Comparison of ENCODE assay signal across 15 cellular contexts in the genomic region with DNA sequence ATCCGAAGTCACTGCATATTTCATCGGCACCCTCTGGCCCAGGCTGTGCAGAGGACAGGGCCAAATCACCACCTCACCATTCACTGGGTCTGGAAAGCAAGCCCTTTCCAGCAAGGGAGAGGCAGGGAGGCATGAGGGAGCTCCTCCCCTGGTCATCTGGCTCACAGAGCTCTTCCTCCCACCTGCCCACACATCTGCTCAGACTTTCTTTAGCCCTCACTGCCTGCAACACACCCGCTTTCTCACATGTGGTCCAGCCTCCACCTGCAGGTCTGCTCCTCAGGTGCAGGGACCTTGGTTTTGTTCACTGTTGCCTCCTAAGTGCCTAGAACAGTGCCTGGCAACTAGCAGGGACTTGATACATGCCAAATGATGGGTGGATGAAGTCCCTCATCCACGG. TPM values are rescaled to one million over a fixed set of nuclear protein-coding genes. Genes with fewer than 3 reads are reported as not detected.
DNase-seq lines count a peak whose midpoint lies in the region; ATAC-seq and TF ChIP-seq lines count a peak whose summit lies in the region.
"Had no signal": no experiment of that assay in that cellular context is flagged by ENCODE, and none has a peak within 500 bp of the region (broad histone marks: within the 10 kb centered on the region; RNA-seq: fewer than 3 reads in every experiment).

No MANE protein-coding gene starts in this region.

- H3K27me3 Mint-ChIP-seq in activated CD8-positive, alpha-beta T cell treated with anti-CD3 and anti-CD28 coated beads, Interleukin-2, amount 10 ng/mL, durations not matched to agents 7 days and 5 days (ENCODE audit: low read depth): no peaks in the 10 kb centered on the region
- H3K27me3 Mint-ChIP-seq in activated CD8-positive, alpha-beta T cell treated with anti-CD3 and anti-CD28 coated beads for 36 hours: no peaks in the 10 kb centered on the region
- H3K27me3 Mint-ChIP-seq in central memory CD8-positive, alpha-beta T cell: no peaks in the 10 kb centered on the region

- H3K27ac ChIP-seq in trophoblast cell (ENCODE audit: low read depth, low read length) (no peak overlapping the region), lower lobe of right lung (no peak overlapping the region)
- H3K27ac ChIP-seq: PC-9, upper lobe of right lung had no signal

- H4K12ac ChIP-seq in trophoblast cell (ENCODE audit: low read depth, low read length): no peak overlapping the region

- peaks cover 57% of the 10 kb centered on the region for H4K20me1 ChIP-seq in Loucy (ENCODE audit: insufficient read depth, low read length, poor library complexity, severe bottlenecking)

- H3K27me3 ChIP-seq in Loucy (ENCODE audit: insufficient read depth, low read length, poor library complexity, severe bottlenecking) (no peaks in the 10 kb centered on the region), trophoblast cell (ENCODE audit: insufficient read depth, low read length) (no peaks in the 10 kb centered on the region), lower lobe of right lung (ENCODE audit: low read depth) (no peaks in the 10 kb centered on the region)
- H3K27me3 ChIP-seq: upper lobe of right lung had no signal

- H3K4me3 Mint-ChIP-seq in activated CD8-positive, alpha-beta T cell treated with anti-CD3 and anti-CD28 coated beads, Interleukin-2, amount 10 ng/mL, durations not matched to agents 7 days and 5 days: no peak overlapping the region
- no peak overlapping the region for H3K4me3 Mint-ChIP-seq in activated CD8-positive, alpha-beta T cell treated with anti-CD3 and anti-CD28 coated beads for 36 hours
- H3K4me3 Mint-ChIP-seq in central memory CD8-positive, alpha-beta T cell: no peak overlapping the region

- no peak overlapping the region for H2AK5ac ChIP-seq in trophoblast cell (ENCODE audit: low read length)

- no peak for ATAC-seq in activated CD8-positive, alpha-beta T cell treated with anti-CD3 and anti-CD28 coated beads, Interleukin-2, amount 10 ng/mL, durations not matched to agents 7 days and 5 days
- ATAC-seq in activated CD8-positive, alpha-beta T cell treated with anti-CD3 and anti-CD28 coated beads for 36 hours: no peak
- no peak for ATAC-seq in central memory CD8-positive, alpha-beta T cell (replicated peaks; ENCODE audit: extremely low read depth, poor library complexity, severe bottlenecking)
- ATAC-seq in lower lobe of right lung: no peak
- ATAC-seq: activated naive CD4-positive, alpha-beta T cell treated with anti-CD3 and anti-CD28 coated beads, Interleukin-2, amount 50 U/mL, for 72 hours; upper lobe of right lung had no signal

- H2AFZ ChIP-seq in Loucy (ENCODE audit: low read length): no peak overlapping the region
- no peak overlapping the region for H2AFZ ChIP-seq in trophoblast cell (ENCODE audit: insufficient read depth, low read length, poor library complexity)
- H2AFZ ChIP-seq: PC-9 had no signal

- H3K9ac ChIP-seq in Loucy (ENCODE audit: low read depth, low read length, poor library complexity, severe bottlenecking): peak overlapping the region; percentile 61
- no peak overlapping the region for H3K9ac ChIP-seq in trophoblast cell (ENCODE audit: low read length)

- intact Hi-C loops in activated CD8-positive, alpha-beta T cell treated with anti-CD3 and anti-CD28 coated beads for 36 hours (cut with micrococcal nuclease): no loop called here
- intact Hi-C loops in lower lobe of right lung (cut with DNase I) (no loop called here), lower leg skin (cut with DNase I; ENCODE audit: low total_unique reads) (no loop called here)

- H3K36me3 ChIP-seq in Loucy (ENCODE audit: insufficient read depth, low read length) (no peaks in the 10 kb centered on the region), trophoblast cell (ENCODE audit: control insufficient read depth in 1 of 2, insufficient read depth in 2 of 2, low read length in 2 of 2) (peaks cover 0 to 3% of the 10 kb centered on the region in 2 experiments), lower lobe of right lung (no peaks in the 10 kb centered on the region)
- H3K36me3 ChIP-seq: upper lobe of right lung had no signal

- no peaks in the 10 kb centered on the region for H3K9me2 ChIP-seq in Loucy (replicated peaks; ENCODE audit: low read depth, low read length)

- H3K4me3 ChIP-seq in Loucy (ENCODE audit: low read length, poor library complexity, severe bottlenecking): no peak overlapping the region
- H3K4me3 ChIP-seq in trophoblast cell (ENCODE audit: low read depth, low read length): no peak overlapping the region
- no peak overlapping the region for H3K4me3 ChIP-seq in lower lobe of right lung
- H3K4me3 ChIP-seq in lower leg skin (ENCODE audit: low read depth, poor library complexity, severe bottlenecking): no peak overlapping the region
- H3K4me3 ChIP-seq: PC-9, upper lobe of right lung had no signal

- CTCF ChIA-PET in activated CD8-positive, alpha-beta T cell treated with anti-CD3 and anti-CD28 coated beads, Interleukin-2, amount 10 ng/mL, durations not matched to agents 7 days and 5 days (lab: Charles Lee): interaction anchor here (0.6 to 1.8 kb wide), 4 partner anchors 9 to 43 kb away, joined by 3 to 7 read pairs (median 4); no protein-coding TSS in a partner anchor
- CTCF ChIA-PET in activated CD8-positive, alpha-beta T cell treated with anti-CD3 and anti-CD28 coated beads for 36 hours (lab: Charles Lee): no interaction called here

- H3K4me1 Mint-ChIP-seq in activated CD8-positive, alpha-beta T cell treated with anti-CD3 and anti-CD28 coated beads, Interleukin-2, amount 10 ng/mL, durations not matched to agents 7 days and 5 days (ENCODE audit: low read depth): peaks cover 91% of the 10 kb centered on the region
- H3K4me1 Mint-ChIP-seq in activated CD8-positive, alpha-beta T cell treated with anti-CD3 and anti-CD28 coated beads for 36 hours (ENCODE audit: low read depth): peaks cover 78% of the 10 kb centered on the region
- peaks cover 68% of the 10 kb centered on the region for H3K4me1 Mint-ChIP-seq in central memory CD8-positive, alpha-beta T cell

- peak overlapping the region; percentile 80 for H3K4me2 ChIP-seq in Loucy (ENCODE audit: low read depth, low read length, poor library complexity, severe bottlenecking)
- H3K4me2 ChIP-seq in trophoblast cell (ENCODE audit: low read length): no peak overlapping the region
- H3K4me2 ChIP-seq: PC-9 had no signal

- H3K27ac Mint-ChIP-seq in activated CD8-positive, alpha-beta T cell treated with anti-CD3 and anti-CD28 coated beads, Interleukin-2, amount 10 ng/mL, durations not matched to agents 7 days and 5 days: peak overlapping the region; percentile 8
- H3K27ac Mint-ChIP-seq in activated CD8-positive, alpha-beta T cell treated with anti-CD3 and anti-CD28 coated beads for 36 hours: no peak overlapping the region
- H3K27ac Mint-ChIP-seq in central memory CD8-positive, alpha-beta T cell (ENCODE audit: low read depth): peak overlapping the region; percentile 35

- no peak for TF ChIP-seq POLR2A in lower leg skin (IDR thresholded peaks at IDR 0.05)

- H3K23ac ChIP-seq in trophoblast cell (ENCODE audit: low read length): no peak overlapping the region

- no peak overlapping the region for H4K91ac ChIP-seq in trophoblast cell (ENCODE audit: low read depth, low read length)

- H2BK120ac ChIP-seq in trophoblast cell (ENCODE audit: insufficient read depth, low read length, poor library complexity): no peak overlapping the region

- no peak for DNase-seq in activated CD8-positive, alpha-beta T cell treated with anti-CD3 and anti-CD28 coated beads, Interleukin-2, amount 10 ng/mL, durations not matched to agents 7 days and 5 days
- DNase-seq in activated CD8-positive, alpha-beta T cell treated with anti-CD3 and anti-CD28 coated beads for 36 hours: no peak
- no peak for DNase-seq in central memory CD8-positive, alpha-beta T cell (ENCODE audit: low spot score in 2 of 2)
- no peak for DNase-seq in trophoblast cell
- no peak for DNase-seq in NCI-H1105 (lab: John Stamatoyannopoulos, UW)
- DNase-seq in lower lobe of right lung: no peak
- DNase-seq in lower leg skin (ENCODE audit: low spot score in 2 of 2): no peak
- DNase-seq: kidney, midbrain, NCI-H187, PC-9, SW 1271, upper lobe of right lung had no signal

- peaks cover 3% of the 10 kb centered on the region for H3K36me3 Mint-ChIP-seq in activated CD8-positive, alpha-beta T cell treated with anti-CD3 and anti-CD28 coated beads, Interleukin-2, amount 10 ng/mL, durations not matched to agents 7 days and 5 days (ENCODE audit: low read depth)
- no peaks in the 10 kb centered on the region for H3K36me3 Mint-ChIP-seq in activated CD8-positive, alpha-beta T cell treated with anti-CD3 and anti-CD28 coated beads for 36 hours (ENCODE audit: low read depth)
- peaks cover 8% of the 10 kb centered on the region for H3K36me3 Mint-ChIP-seq in central memory CD8-positive, alpha-beta T cell (ENCODE audit: insufficient read depth)
- H3K36me3 Mint-ChIP-seq: activated naive CD4-positive, alpha-beta T cell treated with anti-CD3 and anti-CD28 coated beads, Interleukin-2, amount 50 U/mL, for 72 hours had no signal

- no peak overlapping the region for H2BK5ac ChIP-seq in trophoblast cell (ENCODE audit: low read depth, low read length, poor library complexity)

- H3K4me1 ChIP-seq in Loucy (ENCODE audit: insufficient read depth, low read length, poor library complexity, severe bottlenecking) (peaks cover 72% of the 10 kb centered on the region), trophoblast cell (ENCODE audit: control insufficient read depth in 1 of 2, insufficient read depth in 2 of 2, low read length in 2 of 2) (peaks cover 9 to 11% of the 10 kb centered on the region in 2 experiments), lower lobe of right lung (peaks cover 66% of the 10 kb centered on the region)

- no peak for TF ChIP-seq CTCF in activated CD8-positive, alpha-beta T cell treated with anti-CD3 and anti-CD28 coated beads for 36 hours (IDR thresholded peaks at IDR 0.05)
- no peak for TF ChIP-seq CTCF in Loucy (conservative IDR thresholded peaks at IDR 0.05; ENCODE audit: low read length)
- TF ChIP-seq CTCF in lower lobe of right lung (IDR thresholded peaks at IDR 0.05): no peak
- no peak for TF ChIP-seq CTCF in lower leg skin (IDR thresholded peaks at IDR 0.05)

- no peak overlapping the region for H3K18ac ChIP-seq in trophoblast cell (ENCODE audit: low read length)

- no peak overlapping the region for H2BK12ac ChIP-seq in trophoblast cell (ENCODE audit: low read length)

- no peaks in the 10 kb centered on the region for H3K9me3 Mint-ChIP-seq in activated CD8-positive, alpha-beta T cell treated with anti-CD3 and anti-CD28 coated beads, Interleukin-2, amount 10 ng/mL, durations not matched to agents 7 days and 5 days (ENCODE audit: insufficient read depth)
- no peaks in the 10 kb centered on the region for H3K9me3 Mint-ChIP-seq in activated CD8-positive, alpha-beta T cell treated with anti-CD3 and anti-CD28 coated beads for 36 hours
- H3K9me3 Mint-ChIP-seq in central memory CD8-positive, alpha-beta T cell: no peaks in the 10 kb centered on the region
- H3K9me3 Mint-ChIP-seq: activated naive CD4-positive, alpha-beta T cell treated with anti-CD3 and anti-CD28 coated beads, Interleukin-2, amount 50 U/mL, for 72 hours had no signal

- H3K9me3 ChIP-seq in Loucy (ENCODE audit: insufficient read depth, low read depth, low read length) (no peaks in the 10 kb centered on the region), trophoblast cell (ENCODE audit: insufficient read depth, low read depth, low read length) (no peaks in the 10 kb centered on the region), lower lobe of right lung (no peaks in the 10 kb centered on the region)
- H3K9me3 ChIP-seq: upper lobe of right lung had no signal

- H3K79me2 ChIP-seq in Loucy (ENCODE audit: insufficient read depth, low read length) (peaks cover 95% of the 10 kb centered on the region), trophoblast cell (ENCODE audit: control insufficient read depth, insufficient read depth, low read length, poor library complexity) (peaks cover 7% of the 10 kb centered on the region)

- POLR2A ChIA-PET in activated CD8-positive, alpha-beta T cell treated with anti-CD3 and anti-CD28 coated beads, Interleukin-2, amount 10 ng/mL, durations not matched to agents 7 days and 5 days (lab: Charles Lee): interaction anchor here (1.6 to 3.6 kb wide), 2 partner anchors 9 to 34 kb away, joined by 4 to 18 read pairs; partner anchors contain the start of gene MED26
- POLR2A ChIA-PET in activated CD8-positive, alpha-beta T cell treated with anti-CD3 and anti-CD28 coated beads for 36 hours (lab: Charles Lee): interaction anchor here (1.8 kb wide), 1 partner anchor 9 kb away, joined by 8 read pairs; no protein-coding TSS in a partner anchor

- no peak overlapping the region for H4K8ac ChIP-seq in trophoblast cell (ENCODE audit: low read depth, low read length)

- peak overlapping the region; percentile 2 for H3K4ac ChIP-seq in trophoblast cell (ENCODE audit: low read depth, low read length)

- H3F3A ChIP-seq in Loucy (ENCODE audit: low read depth): no peaks in the 10 kb centered on the region

- H3K14ac ChIP-seq in trophoblast cell (ENCODE audit: low read length): no peak overlapping the region

- no peaks in the 10 kb centered on the region for H3K79me1 ChIP-seq in trophoblast cell (ENCODE audit: low read length)

- WGBS in trophoblast cell (ENCODE audit: extremely low coverage, insufficient coverage, insufficient read length): no CpG with 5 or more reads among the region's 4 CpGs
- WGBS in lower leg skin, 2 donors: 94% methylated on average over 4 of the region's 4 CpGs

RNA-seq across cellular contexts. Expression of gene SLC35E1, which starts 21.0 kb away (rescaled TPM):
- 10 to 100 TPM; 55.6 to 61.9 TPM for total RNA-seq in activated CD8-positive, alpha-beta T cell treated with anti-CD3 and anti-CD28 coated beads, Interleukin-2, amount 10 ng/mL, durations not matched to agents 7 days and 5 days
- total RNA-seq in activated CD8-positive, alpha-beta T cell treated with anti-CD3 and anti-CD28 coated beads for 36 hours: 10 to 100 TPM; 60.1 to 62.4 TPM
- 101 TPM in 2 replicates for polyA plus RNA-seq in trophoblast cell (2013)
- 47.3 TPM for total RNA-seq in lower lobe of right lung
- 10 to 100 TPM; 30.7 to 43.2 (median 39.2) TPM for total RNA-seq in lower leg skin

RNA-seq across cellular contexts. Expression of gene MED26, which starts 34.8 kb away (rescaled TPM):
- total RNA-seq in activated CD8-positive, alpha-beta T cell treated with anti-CD3 and anti-CD28 coated beads, Interleukin-2, amount 10 ng/mL, durations not matched to agents 7 days and 5 days: 10 to 100 TPM; 17.2 to 17.4 TPM
- total RNA-seq in activated CD8-positive, alpha-beta T cell treated with anti-CD3 and anti-CD28 coated beads for 36 hours: 10 to 100 TPM; 14.2 to 19.3 TPM
- polyA plus RNA-seq in trophoblast cell (2013): 10.5 and 11.2 TPM in 2 replicates
- total RNA-seq in lower lobe of right lung (11.1 TPM), lower leg skin (10 to 100 TPM; 12.0 to 16.6 (median 14.5) TPM)

RNA-seq across cellular contexts. Expression of gene CHERP, which starts 50.9 kb away (rescaled TPM):
- 10 to 100 TPM; 60.0 to 60.8 TPM for total RNA-seq in activated CD8-positive, alpha-beta T cell treated with anti-CD3 and anti-CD28 coated beads, Interleukin-2, amount 10 ng/mL, durations not matched to agents 7 days and 5 days
- 10 to 100 TPM; 57.5 to 59.6 TPM for total RNA-seq in activated CD8-positive, alpha-beta T cell treated with anti-CD3 and anti-CD28 coated beads for 36 hours
- 48.8 and 49.6 TPM in 2 replicates for polyA plus RNA-seq in trophoblast cell (2013)
- total RNA-seq in lower lobe of right lung: 35.4 TPM
- total RNA-seq in lower leg skin: 10 to 100 TPM in 3 of 4 donors, 1 to 10 TPM in 1; 9.7 to 32.7 (median 12.6) TPM
